Comparison of ENCODE assay signal across 1 cellular context in the genomic region with DNA sequence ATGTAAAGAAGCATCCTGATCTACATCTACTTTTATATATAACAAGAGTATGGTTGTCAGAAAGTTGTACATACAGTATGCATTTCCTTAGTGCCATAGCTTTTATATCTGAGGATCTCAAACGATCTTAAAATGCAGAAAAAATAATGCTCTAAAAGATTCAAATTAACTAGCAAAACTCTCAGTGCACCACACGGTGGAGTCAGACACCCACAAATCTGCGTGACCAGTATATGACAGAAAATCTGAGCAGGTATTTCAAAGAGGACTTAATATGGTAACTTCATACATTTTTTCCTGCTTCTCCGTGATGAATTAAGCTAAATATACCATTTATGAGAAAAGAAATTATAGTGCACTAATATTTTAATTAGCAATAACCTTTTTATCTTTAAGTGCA.
TF ChIP-seq lines count a peak whose summit lies in the region.

No MANE protein-coding gene starts in this region.

TF ChIP-seq in H1, 55 proteins besides CTCF, POLR2A, EP300 and RAD21 (continued from another document):
- TF ChIP-seq, protein P1, sequence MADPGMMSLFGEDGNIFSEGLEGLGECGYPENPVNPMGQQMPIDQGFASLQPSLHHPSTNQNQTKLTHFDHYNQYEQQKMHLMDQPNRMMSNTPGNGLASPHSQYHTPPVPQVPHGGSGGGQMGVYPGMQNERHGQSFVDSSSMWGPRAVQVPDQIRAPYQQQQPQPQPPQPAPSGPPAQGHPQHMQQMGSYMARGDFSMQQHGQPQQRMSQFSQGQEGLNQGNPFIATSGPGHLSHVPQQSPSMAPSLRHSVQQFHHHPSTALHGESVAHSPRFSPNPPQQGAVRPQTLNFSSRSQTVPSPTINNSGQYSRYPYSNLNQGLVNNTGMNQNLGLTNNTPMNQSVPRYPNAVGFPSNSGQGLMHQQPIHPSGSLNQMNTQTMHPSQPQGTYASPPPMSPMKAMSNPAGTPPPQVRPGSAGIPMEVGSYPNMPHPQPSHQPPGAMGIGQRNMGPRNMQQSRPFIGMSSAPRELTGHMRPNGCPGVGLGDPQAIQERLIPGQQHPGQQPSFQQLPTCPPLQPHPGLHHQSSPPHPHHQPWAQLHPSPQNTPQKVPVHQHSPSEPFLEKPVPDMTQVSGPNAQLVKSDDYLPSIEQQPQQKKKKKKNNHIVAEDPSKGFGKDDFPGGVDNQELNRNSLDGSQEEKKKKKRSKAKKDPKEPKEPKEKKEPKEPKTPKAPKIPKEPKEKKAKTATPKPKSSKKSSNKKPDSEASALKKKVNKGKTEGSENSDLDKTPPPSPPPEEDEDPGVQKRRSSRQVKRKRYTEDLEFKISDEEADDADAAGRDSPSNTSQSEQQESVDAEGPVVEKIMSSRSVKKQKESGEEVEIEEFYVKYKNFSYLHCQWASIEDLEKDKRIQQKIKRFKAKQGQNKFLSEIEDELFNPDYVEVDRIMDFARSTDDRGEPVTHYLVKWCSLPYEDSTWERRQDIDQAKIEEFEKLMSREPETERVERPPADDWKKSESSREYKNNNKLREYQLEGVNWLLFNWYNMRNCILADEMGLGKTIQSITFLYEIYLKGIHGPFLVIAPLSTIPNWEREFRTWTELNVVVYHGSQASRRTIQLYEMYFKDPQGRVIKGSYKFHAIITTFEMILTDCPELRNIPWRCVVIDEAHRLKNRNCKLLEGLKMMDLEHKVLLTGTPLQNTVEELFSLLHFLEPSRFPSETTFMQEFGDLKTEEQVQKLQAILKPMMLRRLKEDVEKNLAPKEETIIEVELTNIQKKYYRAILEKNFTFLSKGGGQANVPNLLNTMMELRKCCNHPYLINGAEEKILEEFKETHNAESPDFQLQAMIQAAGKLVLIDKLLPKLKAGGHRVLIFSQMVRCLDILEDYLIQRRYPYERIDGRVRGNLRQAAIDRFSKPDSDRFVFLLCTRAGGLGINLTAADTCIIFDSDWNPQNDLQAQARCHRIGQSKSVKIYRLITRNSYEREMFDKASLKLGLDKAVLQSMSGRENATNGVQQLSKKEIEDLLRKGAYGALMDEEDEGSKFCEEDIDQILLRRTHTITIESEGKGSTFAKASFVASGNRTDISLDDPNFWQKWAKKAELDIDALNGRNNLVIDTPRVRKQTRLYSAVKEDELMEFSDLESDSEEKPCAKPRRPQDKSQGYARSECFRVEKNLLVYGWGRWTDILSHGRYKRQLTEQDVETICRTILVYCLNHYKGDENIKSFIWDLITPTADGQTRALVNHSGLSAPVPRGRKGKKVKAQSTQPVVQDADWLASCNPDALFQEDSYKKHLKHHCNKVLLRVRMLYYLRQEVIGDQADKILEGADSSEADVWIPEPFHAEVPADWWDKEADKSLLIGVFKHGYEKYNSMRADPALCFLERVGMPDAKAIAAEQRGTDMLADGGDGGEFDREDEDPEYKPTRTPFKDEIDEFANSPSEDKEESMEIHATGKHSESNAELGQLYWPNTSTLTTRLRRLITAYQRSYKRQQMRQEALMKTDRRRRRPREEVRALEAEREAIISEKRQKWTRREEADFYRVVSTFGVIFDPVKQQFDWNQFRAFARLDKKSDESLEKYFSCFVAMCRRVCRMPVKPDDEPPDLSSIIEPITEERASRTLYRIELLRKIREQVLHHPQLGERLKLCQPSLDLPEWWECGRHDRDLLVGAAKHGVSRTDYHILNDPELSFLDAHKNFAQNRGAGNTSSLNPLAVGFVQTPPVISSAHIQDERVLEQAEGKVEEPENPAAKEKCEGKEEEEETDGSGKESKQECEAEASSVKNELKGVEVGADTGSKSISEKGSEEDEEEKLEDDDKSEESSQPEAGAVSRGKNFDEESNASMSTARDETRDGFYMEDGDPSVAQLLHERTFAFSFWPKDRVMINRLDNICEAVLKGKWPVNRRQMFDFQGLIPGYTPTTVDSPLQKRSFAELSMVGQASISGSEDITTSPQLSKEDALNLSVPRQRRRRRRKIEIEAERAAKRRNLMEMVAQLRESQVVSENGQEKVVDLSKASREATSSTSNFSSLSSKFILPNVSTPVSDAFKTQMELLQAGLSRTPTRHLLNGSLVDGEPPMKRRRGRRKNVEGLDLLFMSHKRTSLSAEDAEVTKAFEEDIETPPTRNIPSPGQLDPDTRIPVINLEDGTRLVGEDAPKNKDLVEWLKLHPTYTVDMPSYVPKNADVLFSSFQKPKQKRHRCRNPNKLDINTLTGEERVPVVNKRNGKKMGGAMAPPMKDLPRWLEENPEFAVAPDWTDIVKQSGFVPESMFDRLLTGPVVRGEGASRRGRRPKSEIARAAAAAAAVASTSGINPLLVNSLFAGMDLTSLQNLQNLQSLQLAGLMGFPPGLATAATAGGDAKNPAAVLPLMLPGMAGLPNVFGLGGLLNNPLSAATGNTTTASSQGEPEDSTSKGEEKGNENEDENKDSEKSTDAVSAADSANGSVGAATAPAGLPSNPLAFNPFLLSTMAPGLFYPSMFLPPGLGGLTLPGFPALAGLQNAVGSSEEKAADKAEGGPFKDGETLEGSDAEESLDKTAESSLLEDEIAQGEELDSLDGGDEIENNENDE (IDR thresholded peaks at IDR 0.05; ENCODE audit: insufficient replicate concordance, low read length), result no peak
- TF ChIP-seq CREB1 (IDR thresholded peaks at IDR 0.05) (no peak), ASH2L (IDR thresholded peaks at IDR 0.05; ENCODE audit: low read length) (no peak), TCF12 (IDR thresholded peaks at IDR 0.05; ENCODE audit: low read depth, low read length) (no peak), ZNF274 (IDR thresholded peaks at IDR 0.05; ENCODE audit: borderline replicate concordance, extremely low read depth, low read length) (no peak), CHD2 (IDR thresholded peaks at IDR 0.05; ENCODE audit: low read length) (no peak), BCL11A (IDR thresholded peaks at IDR 0.05; ENCODE audit: low read depth in 2 of 2, low read length in 2 of 2) (no peak), EZH2 (IDR thresholded peaks at IDR 0.05; ENCODE audit: low read depth, low read length, severe bottlenecking) (no peak), SIRT6 (IDR thresholded peaks at IDR 0.05; ENCODE audit: low read length) (no peak), KDM1A (IDR thresholded peaks at IDR 0.05; ENCODE audit: borderline replicate concordance, low read length) (no peak), SIX5 (IDR thresholded peaks at IDR 0.05; ENCODE audit: low read depth, low read length) (no peak), SAP30 (IDR thresholded peaks at IDR 0.05; ENCODE audit: insufficient read depth, insufficient replicate concordance, low read length) (no peak), POLR2AphosphoS5 (IDR thresholded peaks at IDR 0.05; ENCODE audit: low read depth, low read length) (no peak), SIN3A (conservative IDR thresholded peaks at IDR 0.05 in 1 of 2, IDR thresholded peaks at IDR 0.05 in 1 of 2; ENCODE audit: low read depth in 1 of 2, low read length in 2 of 2) (no peak)
